ENCODE assay signal across 9 cellular contexts in genomic region chr10:79522464-79522863, GRCh38. TPM values are rescaled to one million over a fixed set of nuclear protein-coding genes. Genes with fewer than 3 reads are reported as not detected.
"Had no signal": no experiment of that assay in that cellular context is flagged by ENCODE, and none has a peak within 500 bp of the region (broad histone marks: within the 10 kb centered on the region; RNA-seq: fewer than 3 reads in every experiment).

No MANE protein-coding gene starts in this region.

RNA-seq across cellular contexts. Expression of gene EIF5AL1, which starts 10.1 kb away (rescaled TPM):
- total RNA-seq: mesothelial cell of epicardium, osteocyte had no signal

RNA-seq across cellular contexts. Expression of gene SFTPA2, which starts 37.7 kb away (rescaled TPM):
- total RNA-seq: hepatocyte, kidney epithelial cell, left ventricle myocardium inferior, lower leg skin, mononuclear cell, neural crest cell, osteocyte, smooth muscle cell had no signal
- polyA plus RNA-seq: hepatocyte had no signal
